In genomic region chr10:8712653-8713052, GRCh38 we compare ENCODE assay signal across 17 cellular contexts.
A peak's percentile ranks its signal among the peaks of the same experiment; 100 is the strongest.
DNase-seq lines count a peak whose midpoint lies in the region; ATAC-seq, FAIRE-seq and TF ChIP-seq lines count a peak whose summit lies in the region.
"Had no signal": no experiment of that assay in that cellular context is flagged by ENCODE, and none has a peak within 500 bp of the region (broad histone marks: within the 10 kb centered on the region; RNA-seq: fewer than 3 reads in every experiment).

No MANE protein-coding gene starts in this region.

- H3K27ac Mint-ChIP-seq in mesothelial cell of epicardium (peak overlapping the region; percentile 86), type B pancreatic cell (peak overlapping the region; percentile 65)
- H3K27ac Mint-ChIP-seq: CD14-positive monocyte; CD8-positive, alpha-beta T cell; H9 had no signal

- intact Hi-C loops in PC-3 (cut with micrococcal nuclease) (no loop called here), prostate gland (cut with DNase I) (no loop called here)

- H3K9me3 ChIP-seq in PC-3 (ENCODE audit: low read length) = no peaks in the 10 kb centered on the region
- H3K9me3 ChIP-seq in prostate gland = no peaks in the 10 kb centered on the region

- H3K9me2 ChIP-seq in PC-3 (replicated peaks; ENCODE audit: low read length) = no peaks in the 10 kb centered on the region

- H3K27me3 Mint-ChIP-seq in mesothelial cell of epicardium (ENCODE audit: low read depth) (no peaks in the 10 kb centered on the region), type B pancreatic cell (no peaks in the 10 kb centered on the region)

- H3K9ac ChIP-seq in PC-3 (ENCODE audit: low read length) = no peak overlapping the region

- H3K27ac ChIP-seq in PC-3 (ENCODE audit: low read length) (no peak overlapping the region), prostate gland (no peak overlapping the region)

- DNase-seq in PC-3 (peak; percentile 6), mesothelial cell of epicardium (ENCODE audit: low spot score in 2 of 2, unreplicated experiment in 2 of 2) (no peak), type B pancreatic cell (ENCODE audit: extremely low spot score, unreplicated experiment) (no peak), NCI-H748 treated with DMSO at 0.1 percent for 48 hours (lab: John Stamatoyannopoulos, UW) (no peak), DMS114 treated with DMSO at 0.1 percent for 48 hours (lab: John Stamatoyannopoulos, UW; ENCODE audit: unreplicated experiment) (no peak), prostate gland (ENCODE audit: low spot score) (no peak)
- DNase-seq: CD8-positive, alpha-beta T cell; COR-L47; GOT3; H9; IMR-90 had no signal

- H3K36me3 ChIP-seq in PC-3 (ENCODE audit: low read depth, low read length) (no peaks in the 10 kb centered on the region), prostate gland (no peaks in the 10 kb centered on the region)

- H3K27me3 ChIP-seq in PC-3 (ENCODE audit: low read length) (no peaks in the 10 kb centered on the region), prostate gland (replicated peaks; ENCODE audit: insufficient read depth) (no peaks in the 10 kb centered on the region)

- FAIRE-seq in islet of Langerhans (lab: Jason Lieb, UNC) = peak; percentile 97
- FAIRE-seq: A204.1, D721Med, GM12878, GM18507 had no signal

- no TSS peak for BruUV-seq in PC-3 (replicated peaks; lab: Mats Ljungman, UMichigan)

- H3K4me3 Mint-ChIP-seq in mesothelial cell of epicardium = no peak overlapping the region
- no peak overlapping the region for H3K4me3 Mint-ChIP-seq in type B pancreatic cell
- H3K4me3 Mint-ChIP-seq: CD14-positive monocyte; CD8-positive, alpha-beta T cell; H9 had no signal

- no peak for ATAC-seq in PC-3
- ATAC-seq: CD8-positive, alpha-beta T cell; GM12878 had no signal

- H3K36me3 Mint-ChIP-seq in mesothelial cell of epicardium (peaks cover 6% of the 10 kb centered on the region), type B pancreatic cell (no peaks in the 10 kb centered on the region)
- H3K36me3 Mint-ChIP-seq: CD14-positive monocyte; CD8-positive, alpha-beta T cell had no signal

- no peak overlapping the region for H3K4me2 ChIP-seq in PC-3 (ENCODE audit: low read length)

- no peak for TF ChIP-seq CTCF in PC-3 (conservative IDR thresholded peaks at IDR 0.05; ENCODE audit: low read depth, low read length)
- no peak for TF ChIP-seq CTCF in mesothelial cell of epicardium (IDR thresholded peaks at IDR 0.05; ENCODE audit: unreplicated experiment)
- TF ChIP-seq CTCF in type B pancreatic cell (conservative IDR thresholded peaks at IDR 0.05) = no peak
- no peak for TF ChIP-seq CTCF in prostate gland (IDR thresholded peaks at IDR 0.05)

- no peak overlapping the region for H3K4me3 ChIP-seq in PC-3 (ENCODE audit: low read length)
- H3K4me3 ChIP-seq in prostate gland = no peak overlapping the region
- H3K4me3 ChIP-seq: GM12878 had no signal

- CTCF ChIA-PET in PC-3 (lab: Charles Lee) = no interaction called here

- WGBS in prostate gland = 64% methylated on average over 4 of the region's 4 CpGs

- H4K20me1 ChIP-seq in PC-3 (ENCODE audit: low read length) = no peaks in the 10 kb centered on the region

- H3K4me1 ChIP-seq in PC-3 (ENCODE audit: insufficient read depth, low read length) = no peaks in the 10 kb centered on the region
- H3K4me1 ChIP-seq in prostate gland (replicated peaks) = no peaks in the 10 kb centered on the region

- no peak overlapping the region for H2AFZ ChIP-seq in PC-3 (ENCODE audit: low read length)

- no peaks in the 10 kb centered on the region for H3K79me2 ChIP-seq in PC-3 (ENCODE audit: low read length)

- H3K4me1 Mint-ChIP-seq in mesothelial cell of epicardium (peaks cover 18% of the 10 kb centered on the region), type B pancreatic cell (ENCODE audit: unreplicated experiment) (no peaks in the 10 kb centered on the region)
- H3K4me1 Mint-ChIP-seq: CD14-positive monocyte, H9 had no signal

- peaks cover 18% of the 10 kb centered on the region for H3K9me3 Mint-ChIP-seq in mesothelial cell of epicardium
- H3K9me3 Mint-ChIP-seq in type B pancreatic cell = no peaks in the 10 kb centered on the region
- H3K9me3 Mint-ChIP-seq: CD8-positive, alpha-beta T cell; H9 had no signal

- no peak for TF ChIP-seq POLR2A in prostate gland (IDR thresholded peaks at IDR 0.05)

- POLR2A ChIA-PET in PC-3 (lab: Charles Lee; ENCODE audit: unreplicated experiment) = no interaction called here

- H3F3A ChIP-seq in PC-3 (ENCODE audit: low read length, unreplicated experiment) = no peaks in the 10 kb centered on the region
